In the genomic region with DNA sequence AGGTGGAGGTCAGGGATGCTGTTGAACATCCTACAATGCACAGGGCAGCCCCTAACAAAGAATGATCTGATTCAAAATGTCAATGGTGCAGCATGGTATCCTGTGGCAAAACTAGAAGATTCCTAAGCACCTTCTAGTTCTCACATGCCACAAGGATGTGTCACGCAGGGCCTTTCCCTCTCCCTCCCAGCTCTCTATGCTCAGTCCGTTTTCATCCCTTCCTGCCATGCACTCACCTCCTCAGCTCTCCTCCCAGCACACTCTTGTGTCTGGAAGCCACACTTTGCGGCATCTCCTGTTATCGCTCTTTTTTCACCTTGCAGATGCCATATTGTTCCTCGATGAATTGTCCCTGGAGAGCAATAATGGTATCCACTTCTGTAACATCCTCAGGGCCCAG, we compare ENCODE assay signal across 22 cellular contexts.
DNase-seq lines count a peak whose midpoint lies in the region; ATAC-seq, FAIRE-seq and TF ChIP-seq lines count a peak whose summit lies in the region.
"Had no signal": no experiment of that assay in that cellular context is flagged by ENCODE, and none has a peak within 500 bp of the region (broad histone marks: within the 10 kb centered on the region; RNA-seq: fewer than 3 reads in every experiment).

No MANE protein-coding gene starts in this region.

- no peaks in the 10 kb centered on the region for H3K79me2 ChIP-seq in GM23248 (ENCODE audit: insufficient read depth)

- no peaks in the 10 kb centered on the region for H4K20me1 ChIP-seq in GM23248 (ENCODE audit: insufficient read depth)

- H3K4me3 ChIP-seq in GM23248 (no peak overlapping the region), choroid plexus epithelial cell (ENCODE audit: low read depth, low read length) (no peak overlapping the region)
- H3K4me3 ChIP-seq: ascending aorta, left lung, thoracic aorta had no signal

- no peak overlapping the region for H3K9ac ChIP-seq in GM23248

- peaks cover 56% of the 10 kb centered on the region for H3K4me1 ChIP-seq in GM23248 (ENCODE audit: insufficient read depth)

- no peak for ATAC-seq in sciatic nerve
- no peak for ATAC-seq in GM19455 (IDR thresholded peaks at IDR 0.05; ENCODE audit: unreplicated experiment)
- ATAC-seq: left lung had no signal

- peaks cover 17% of the 10 kb centered on the region for H3F3A ChIP-seq in GM23248 (ENCODE audit: insufficient read depth)

- H2AFZ ChIP-seq in GM23248: no peak overlapping the region

- no peaks in the 10 kb centered on the region for H3K36me3 ChIP-seq in GM23248 (ENCODE audit: low read depth)
- H3K36me3 ChIP-seq: ascending aorta, left lung, thoracic aorta had no signal

- H3K4me2 ChIP-seq in GM23248 (ENCODE audit: unreplicated experiment): no peak overlapping the region

- no peak overlapping the region for H3K27ac ChIP-seq in GM23248
- H3K27ac ChIP-seq: ascending aorta, left lung, thoracic aorta had no signal

- intact Hi-C loops in sciatic nerve (cut with DNase I): loop anchor here (10.0 kb wide), 1 partner anchor 1264 kb away; no protein-coding TSS in a partner anchor

- no peaks in the 10 kb centered on the region for H3K9me3 ChIP-seq in GM23248 (ENCODE audit: low read depth)
- H3K9me3 ChIP-seq: ascending aorta, left lung, thoracic aorta had no signal

- DNase-seq in GM23248: peak; percentile 60
- peak; percentile 56 for DNase-seq in RCC 7860 (ENCODE audit: low spot score)
- peak; percentile 42 for DNase-seq in choroid plexus epithelial cell (ENCODE audit: low read depth)
- DNase-seq in renal cortical epithelial cell (ENCODE audit: low read depth): peak; percentile 64
- no peak for DNase-seq in sciatic nerve (ENCODE audit: low spot score)
- no peak for DNase-seq in GDM1 (lab: John Stamatoyannopoulos, UW)
- DNase-seq in COLO829 (ENCODE audit: low spot score): no peak
- DNase-seq: activated CD4-positive, alpha-beta T cell treated with anti-CD3 and anti-CD28 coated beads, Interleukin-2, amount 50 U/mL, for 48 hours; activated naive CD4-positive, alpha-beta T cell treated with Interleukin-2 at 50 U/mL for 16 hours; cortex of kidney; DMS53; GOT3; left lung; NCI-H2081 treated with DMSO at 0.1 percent for 48 hours; NCI-H774; retina; SW 1271 had no signal

- H3K9me2 ChIP-seq in GM23248 (ENCODE audit: insufficient read depth): no peaks in the 10 kb centered on the region

- in situ Hi-C loops in GM23248 (cut with MboI): loop anchor here (10.0 kb wide), 1 partner anchor 764 kb away; no protein-coding TSS in a partner anchor

- no peak for TF ChIP-seq CTCF in choroid plexus epithelial cell (conservative IDR thresholded peaks at IDR 0.05; ENCODE audit: low read depth, low read length)

- H3K27me3 ChIP-seq in GM23248 (replicated peaks; ENCODE audit: insufficient read depth): no peaks in the 10 kb centered on the region
- H3K27me3 ChIP-seq: ascending aorta had no signal

- no peak for FAIRE-seq in RCC 7860 (lab: Jason Lieb, UNC)
- FAIRE-seq: endothelial cell of umbilical vein, frontal cortex had no signal

- WGBS in GM23248 (ENCODE audit: low coverage in 1 of 2, low lambda C conversion rate in 2 of 2, missing lambda C conversion rate in 2 of 2), 2 experiments: 85% methylated on average over 5 of the region's 5 CpGs

Comparison
In these comparisons a context has a peak if more than half of its experiments do, and no peak if none do; other contexts are left out.
1. DNase-seq: peak in GM23248 (single experiment), RCC 7860 (single experiment), choroid plexus epithelial cell (single experiment) and renal cortical epithelial cell (single experiment); none in sciatic nerve (single experiment), GDM1 (single experiment) and COLO829 (single experiment).